36 cellular contexts compared by ENCODE assay signal in genomic region chr3:37150621-37151020, GRCh38.
"Had no signal": no experiment of that assay in that cellular context is flagged by ENCODE, and none has a peak within 500 bp of the region (broad histone marks: within the 10 kb centered on the region; RNA-seq: fewer than 3 reads in every experiment).

No MANE protein-coding gene starts in this region.

- H3K27me3 Mint-ChIP-seq: activated B cell treated with CpG ODN at 0.5 μM for 24 hours; activated CD8-positive, alpha-beta T cell treated with anti-CD3 and anti-CD28 coated beads for 36 hours; activated naive CD4-positive, alpha-beta T cell treated with anti-CD3 and anti-CD28 coated beads, Interleukin-2, amount 50 U/mL, for 24 hours; activated naive CD8-positive, alpha-beta T cell treated with anti-CD3 and anti-CD28 coated beads for 36 hours; activated naive CD8-positive, alpha-beta T cell treated with anti-CD3 and anti-CD28 coated beads, Interleukin-2, amount 50 U/mL, for 24 hours; activated T-helper 17 cell treated with anti-CD3 and anti-CD28 coated beads, Interleukin-2, amount 50 U/mL, for 72 hours; brain; effector memory CD8-positive, alpha-beta T cell; T-helper 17 cell had no signal

- H3K4me3 ChIP-seq: ascending aorta, breast epithelium, cardiac muscle cell, coronary artery, esophagus squamous epithelium, gastroesophageal sphincter, heart right ventricle, hepatocyte had no signal

- H3K27ac Mint-ChIP-seq: activated B cell treated with CpG ODN at 0.5 μM for 24 hours; activated CD8-positive, alpha-beta T cell treated with anti-CD3 and anti-CD28 coated beads for 36 hours; activated naive CD4-positive, alpha-beta T cell treated with anti-CD3 and anti-CD28 coated beads for 36 hours; activated naive CD4-positive, alpha-beta T cell treated with anti-CD3 and anti-CD28 coated beads, Interleukin-2, amount 50 U/mL, for 24 hours; activated naive CD8-positive, alpha-beta T cell treated with anti-CD3 and anti-CD28 coated beads for 36 hours; activated naive CD8-positive, alpha-beta T cell treated with anti-CD3 and anti-CD28 coated beads, Interleukin-2, amount 50 U/mL, for 24 hours; activated T-helper 17 cell treated with anti-CD3 and anti-CD28 coated beads, Interleukin-2, amount 50 U/mL, for 72 hours; brain; T-helper 17 cell; T-helper 2 cell treated with Interferon-gamma antibody and Interleukin-4, amounts not matched to agents 5 μg/mL and 100 μg/mL, for 36 hours had no signal

- DNase-seq: activated B cell treated with CpG ODN at 0.5 μM for 24 hours; activated CD4-positive, alpha-beta T cell treated with anti-CD3 and anti-CD28 coated beads for 48 hours; activated CD4-positive, alpha-beta T cell treated with anti-CD3 and anti-CD28 coated beads, Interleukin-2, amount 50 U/mL, for 1 hour; activated CD4-positive, alpha-beta T cell treated with anti-CD3 and anti-CD28 coated beads, Interleukin-2, amount 50 U/mL, for 48 hours; activated CD8-positive, alpha-beta memory T cell treated with anti-CD3 and anti-CD28 coated beads for 24 hours; activated CD8-positive, alpha-beta T cell treated with anti-CD3 and anti-CD28 coated beads for 36 hours; activated effector memory CD4-positive, alpha-beta T cell treated with Interleukin-2 at 50 U/mL for 16 hours; activated gamma-delta T cell treated with Interleukin-2 at 50 U/mL for 16 hours; activated naive CD4-positive, alpha-beta T cell treated with anti-CD3 and anti-CD28 coated beads for 36 hours; activated naive CD8-positive, alpha-beta T cell treated with anti-CD3 and anti-CD28 coated beads for 36 hours; activated naive CD8-positive, alpha-beta T cell treated with anti-CD3 and anti-CD28 coated beads, Interleukin-2, amount 50 U/mL, for 24 hours; activated T-cell treated with anti-CD3 and anti-CD28 coated beads, Interleukin-2, amount 50 U/mL, for 4 hours; central memory CD4-positive, alpha-beta T cell; cerebellar nuclear complex; dermis blood vessel endothelial cell; effector CD4-positive, alpha-beta T cell; effector memory CD8-positive, alpha-beta T cell; esophagus squamous epithelium; foreskin melanocyte; heart right ventricle; T-helper 17 cell; T1000; WERI-Rb-1 had no signal

- ATAC-seq: activated CD4-positive, CD25-positive, alpha-beta regulatory T cell treated with anti-CD3 and anti-CD28 coated beads, Interleukin-2, amount 50 U/mL, for 24 hours; activated CD8-positive, alpha-beta T cell treated with anti-CD3 and anti-CD28 coated beads for 36 hours; activated naive CD8-positive, alpha-beta T cell treated with anti-CD3 and anti-CD28 coated beads, Interleukin-2, amount 50 U/mL, for 24 hours; activated T-cell treated with anti-CD3 and anti-CD28 coated beads, Interleukin-2, amount 50 U/mL, for 4 hours; activated T-helper 17 cell treated with anti-CD3 and anti-CD28 coated beads, Interleukin-2, amount 50 U/mL, for 72 hours; effector memory CD8-positive, alpha-beta T cell; gastroesophageal sphincter; heart right ventricle; T-helper 17 cell had no signal

- H3K4me3 Mint-ChIP-seq: activated B cell treated with CpG ODN at 0.5 μM for 24 hours; activated CD8-positive, alpha-beta T cell treated with anti-CD3 and anti-CD28 coated beads for 36 hours; activated naive CD4-positive, alpha-beta T cell treated with anti-CD3 and anti-CD28 coated beads for 36 hours; activated naive CD4-positive, alpha-beta T cell treated with anti-CD3 and anti-CD28 coated beads, Interleukin-2, amount 50 U/mL, for 24 hours; activated naive CD8-positive, alpha-beta T cell treated with anti-CD3 and anti-CD28 coated beads for 36 hours; activated naive CD8-positive, alpha-beta T cell treated with anti-CD3 and anti-CD28 coated beads, Interleukin-2, amount 50 U/mL, for 24 hours; activated T-cell treated with anti-CD3 and anti-CD28 coated beads, Interleukin-2, amount 50 U/mL, for 4 hours; activated T-helper 17 cell treated with anti-CD3 and anti-CD28 coated beads, Interleukin-2, amount 50 U/mL, for 72 hours; brain; effector memory CD8-positive, alpha-beta T cell; T-helper 17 cell; T-helper 2 cell treated with Interferon-gamma antibody and Interleukin-4, amounts not matched to agents 5 μg/mL and 100 μg/mL, for 36 hours had no signal

- H3K9me3 ChIP-seq: ascending aorta, breast epithelium, esophagus squamous epithelium, gastroesophageal sphincter, heart right ventricle had no signal

- H3K27ac ChIP-seq: ascending aorta, breast epithelium, cardiac muscle cell, coronary artery, epithelial cell of prostate, esophagus squamous epithelium, gastroesophageal sphincter, heart right ventricle, hepatocyte, WERI-Rb-1 had no signal

- H3K4me1 ChIP-seq: breast epithelium had no signal

- H3K36me3 ChIP-seq: breast epithelium had no signal

- FAIRE-seq: endothelial cell of umbilical vein had no signal

- H3K4me2 ChIP-seq: hepatocyte had no signal

- H3K9me3 Mint-ChIP-seq: activated B cell treated with CpG ODN at 0.5 μM for 24 hours; activated CD8-positive, alpha-beta T cell treated with anti-CD3 and anti-CD28 coated beads for 36 hours; activated naive CD4-positive, alpha-beta T cell treated with anti-CD3 and anti-CD28 coated beads for 36 hours; activated naive CD4-positive, alpha-beta T cell treated with anti-CD3 and anti-CD28 coated beads, Interleukin-2, amount 50 U/mL, for 24 hours; activated naive CD8-positive, alpha-beta T cell treated with anti-CD3 and anti-CD28 coated beads for 36 hours; activated naive CD8-positive, alpha-beta T cell treated with anti-CD3 and anti-CD28 coated beads, Interleukin-2, amount 50 U/mL, for 24 hours; activated T-cell treated with anti-CD3 and anti-CD28 coated beads, Interleukin-2, amount 50 U/mL, for 4 hours; activated T-helper 17 cell treated with anti-CD3 and anti-CD28 coated beads, Interleukin-2, amount 50 U/mL, for 72 hours; brain; effector memory CD8-positive, alpha-beta T cell; T-helper 2 cell treated with Interferon-gamma antibody and Interleukin-4, amounts not matched to agents 5 μg/mL and 100 μg/mL, for 36 hours had no signal

- H3K27me3 ChIP-seq: ascending aorta, breast epithelium, cardiac muscle cell, esophagus squamous epithelium, gastroesophageal sphincter, heart right ventricle, hepatocyte had no signal
